In the genomic region with DNA sequence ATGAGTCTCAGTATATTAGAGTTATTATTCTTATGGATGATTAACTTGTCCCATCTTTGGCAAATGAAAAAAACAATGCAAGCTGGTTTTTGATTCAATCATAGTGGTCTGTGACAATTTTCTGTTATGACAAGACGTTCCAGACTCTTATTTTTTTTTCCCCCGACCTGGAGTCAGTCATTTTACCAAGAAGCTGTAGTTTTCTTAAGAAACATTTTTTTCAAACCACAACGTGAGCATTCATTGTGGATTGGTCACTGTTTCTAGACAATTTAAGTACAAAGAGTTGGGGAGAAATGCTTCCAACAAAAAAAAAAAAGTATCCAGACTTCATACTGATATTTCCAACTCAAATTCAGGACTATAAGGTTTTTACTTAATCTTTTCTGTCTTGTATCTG, we compare ENCODE assay signal across 35 cellular contexts. TPM values are rescaled to one million over a fixed set of nuclear protein-coding genes. Genes with fewer than 3 reads are reported as not detected.
DNase-seq lines count a peak whose midpoint lies in the region; ATAC-seq and TF ChIP-seq lines count a peak whose summit lies in the region.
"Had no signal": no experiment of that assay in that cellular context is flagged by ENCODE, and none has a peak within 500 bp of the region (broad histone marks: within the 10 kb centered on the region; RNA-seq: fewer than 3 reads in every experiment).

No MANE protein-coding gene starts in this region.

- no peaks in the 10 kb centered on the region for H3K9me3 Mint-ChIP-seq in effector memory CD8-positive, alpha-beta T cell
- H3K9me3 Mint-ChIP-seq: activated naive CD4-positive, alpha-beta T cell treated with anti-CD3 and anti-CD28 coated beads, Interleukin-2, amount 50 U/mL, for 72 hours; activated T-helper 2 cell treated with anti-CD3 and anti-CD28 coated beads, Interferon-gamma antibody, Interleukin-2, Interleukin-4, amounts not matched to agents 10 μg/mL and 5 μg/mL and 100 μg/mL, durations not matched to agents 14 hours and 24 hours and 36 hours; neural crest cell; stimulated activated naive CD8-positive, alpha-beta T cell treated with anti-CD3 and anti-CD28 coated beads, Interleukin-15, amount 100 ng/mL, for 72 hours had no signal

- no peaks in the 10 kb centered on the region for H3K27me3 Mint-ChIP-seq in effector memory CD8-positive, alpha-beta T cell
- H3K27me3 Mint-ChIP-seq: activated CD4-positive, alpha-beta T cell treated with anti-CD3 and anti-CD28 coated beads for 36 hours; CD8-positive, alpha-beta memory T cell; stimulated activated naive CD8-positive, alpha-beta T cell treated with anti-CD3 and anti-CD28 coated beads, Interleukin-15, amount 100 ng/mL, for 72 hours had no signal

- no peak for TF ChIP-seq CTCF in astrocyte of the cerebellum (IDR thresholded peaks at IDR 0.05; ENCODE audit: low read depth, low read length, missing control alignments)
- no peak for TF ChIP-seq CTCF in fibroblast of pulmonary artery (IDR thresholded peaks at IDR 0.05; ENCODE audit: low read length, missing control alignments)

- no peak overlapping the region for H3K27ac Mint-ChIP-seq in effector memory CD8-positive, alpha-beta T cell
- H3K27ac Mint-ChIP-seq: activated CD4-positive, alpha-beta T cell treated with anti-CD3 and anti-CD28 coated beads for 36 hours; activated CD8-positive, alpha-beta T cell treated with anti-CD3 and anti-CD28 coated beads, Interleukin-2, amount 10 ng/mL, durations not matched to agents 7 days and 5 days; activated naive CD4-positive, alpha-beta T cell treated with anti-CD3 and anti-CD28 coated beads, Interleukin-2, amount 50 U/mL, for 72 hours; activated T-helper 2 cell treated with anti-CD3 and anti-CD28 coated beads, Interferon-gamma antibody, Interleukin-2, Interleukin-4, amounts not matched to agents 10 μg/mL and 5 μg/mL and 100 μg/mL, durations not matched to agents 14 hours and 24 hours and 36 hours; CD8-positive, alpha-beta memory T cell had no signal

- DNase-seq in ELR (ENCODE audit: low read depth), result peak; percentile 22
- peak; percentile 38 for DNase-seq in astrocyte of the cerebellum (ENCODE audit: low read depth)
- peak; percentile 30 for DNase-seq in fibroblast of pulmonary artery (ENCODE audit: low read depth)
- peak; percentile 2 for DNase-seq in renal cortical epithelial cell (ENCODE audit: low read depth)
- no peak for DNase-seq in GDM1 (lab: John Stamatoyannopoulos, UW)
- DNase-seq in effector memory CD8-positive, alpha-beta T cell, result no peak
- DNase-seq: activated CD4-positive, alpha-beta T cell treated with anti-CD3 and anti-CD28 coated beads for 36 hours; activated CD8-positive, alpha-beta T cell treated with anti-CD3 and anti-CD28 coated beads, Interleukin-2, amount 10 ng/mL, durations not matched to agents 7 days and 5 days; body of pancreas; CD8-positive, alpha-beta memory T cell; DMS153; dorsolateral prefrontal cortex; glutamatergic neuron; HCEC 1CT; islet precursor cell; left ventricle myocardium inferior; mesendoderm; NCI-H146; NCI-H345; NCI-H69; right cardiac atrium; spleen; stimulated activated CD4-positive, alpha-beta T cell treated with anti-CD3 and anti-CD28 coated beads, Interleukin-2, amount 100 ng/mL, for 24 hours; stimulated activated CD8-positive, alpha-beta memory T cell treated with anti-CD3 and anti-CD28 coated beads, Interleukin-4, amount 100 ng/mL, for 48 hours; stimulated activated naive CD8-positive, alpha-beta T cell treated with anti-CD3 and anti-CD28 coated beads, Interleukin-15, amount 100 ng/mL, for 72 hours; thyroid gland had no signal

- H3K4me3 Mint-ChIP-seq in effector memory CD8-positive, alpha-beta T cell, result no peak overlapping the region
- H3K4me3 Mint-ChIP-seq: activated CD4-positive, alpha-beta T cell treated with anti-CD3 and anti-CD28 coated beads for 36 hours; activated CD8-positive, alpha-beta T cell treated with anti-CD3 and anti-CD28 coated beads, Interleukin-2, amount 10 ng/mL, durations not matched to agents 7 days and 5 days; CD8-positive, alpha-beta memory T cell; neural crest cell; stimulated activated naive CD8-positive, alpha-beta T cell treated with anti-CD3 and anti-CD28 coated beads, Interleukin-15, amount 100 ng/mL, for 72 hours had no signal

- no peaks in the 10 kb centered on the region for H3K4me1 Mint-ChIP-seq in effector memory CD8-positive, alpha-beta T cell (ENCODE audit: low read depth in 2 of 2)
- H3K4me1 Mint-ChIP-seq: activated CD4-positive, alpha-beta T cell treated with anti-CD3 and anti-CD28 coated beads for 36 hours; CD8-positive, alpha-beta memory T cell; stimulated activated naive CD8-positive, alpha-beta T cell treated with anti-CD3 and anti-CD28 coated beads, Interleukin-15, amount 100 ng/mL, for 72 hours had no signal

- in situ Hi-C loops in astrocyte of the cerebellum (cut with HindIII; ENCODE audit: low sequenced_read_pairs), result no loop called here

- no peak overlapping the region for H3K4me3 ChIP-seq in astrocyte of the cerebellum (ENCODE audit: low read depth, low read length)
- no peak overlapping the region for H3K4me3 ChIP-seq in fibroblast of pulmonary artery (replicated peaks; ENCODE audit: low read depth, low read length)
- H3K4me3 ChIP-seq: body of pancreas, dorsolateral prefrontal cortex, left ventricle myocardium inferior, spleen, thyroid gland, vagina had no signal

- peaks cover 2% of the 10 kb centered on the region for H3K36me3 Mint-ChIP-seq in effector memory CD8-positive, alpha-beta T cell (ENCODE audit: insufficient read depth)
- H3K36me3 Mint-ChIP-seq: activated naive CD4-positive, alpha-beta T cell treated with anti-CD3 and anti-CD28 coated beads, Interleukin-2, amount 50 U/mL, for 72 hours had no signal

- ATAC-seq in GM21737 (IDR thresholded peaks at IDR 0.05; ENCODE audit: unreplicated experiment), result no peak
- no peak for ATAC-seq in HG02571 (IDR thresholded peaks at IDR 0.05; ENCODE audit: unreplicated experiment)
- ATAC-seq in effector memory CD8-positive, alpha-beta T cell (replicated peaks), result no peak
- ATAC-seq: activated CD4-positive, alpha-beta T cell treated with anti-CD3 and anti-CD28 coated beads for 36 hours; activated CD8-positive, alpha-beta T cell treated with anti-CD3 and anti-CD28 coated beads, Interleukin-2, amount 10 ng/mL, durations not matched to agents 7 days and 5 days; activated naive CD4-positive, alpha-beta T cell treated with anti-CD3 and anti-CD28 coated beads, Interleukin-2, amount 50 U/mL, for 72 hours; body of pancreas; right cardiac atrium; Right ventricle myocardium inferior; stimulated activated naive CD8-positive, alpha-beta T cell treated with anti-CD3 and anti-CD28 coated beads, Interleukin-15, amount 100 ng/mL, for 72 hours had no signal

RNA-seq across cellular contexts. Expression of a gene that starts 8.0 kb away (rescaled TPM):
- 0.05 TPM in 1 of 2 replicates, not detected in the other for total RNA-seq in renal cortical epithelial cell
- total RNA-seq: activated CD4-positive, alpha-beta T cell treated with anti-CD3 and anti-CD28 coated beads for 36 hours; activated CD8-positive, alpha-beta T cell treated with anti-CD3 and anti-CD28 coated beads, Interleukin-2, amount 10 ng/mL, durations not matched to agents 7 days and 5 days; activated naive CD4-positive, alpha-beta T cell treated with anti-CD3 and anti-CD28 coated beads, Interleukin-2, amount 50 U/mL, for 72 hours; activated T-helper 2 cell treated with anti-CD3 and anti-CD28 coated beads, Interferon-gamma antibody, Interleukin-2, Interleukin-4, amounts not matched to agents 10 μg/mL and 5 μg/mL and 100 μg/mL, durations not matched to agents 14 hours and 24 hours and 36 hours; CD8-positive, alpha-beta memory T cell; dorsolateral prefrontal cortex; G401; left ventricle myocardium inferior; neural crest cell; right cardiac atrium; Right ventricle myocardium inferior; spleen; T-helper 2 cell treated with Interferon-gamma antibody and Interleukin-4, amounts not matched to agents 100 ng/mL and 5 ng/mL, for 36 hours; thyroid gland; vagina had no signal

Comparison
In these comparisons a context has a peak if more than half of its experiments do, and no peak if none do; other contexts are left out.
1. DNase-seq: peak in ELR (single experiment), astrocyte of the cerebellum (single experiment), fibroblast of pulmonary artery (single experiment) and renal cortical epithelial cell (single experiment); none in GDM1 (single experiment) and effector memory CD8-positive, alpha-beta T cell (0 of 3).